Comparison of ENCODE assay signal across 16 cellular contexts in genomic region chr2:24922556-24922955, GRCh38. TPM values are rescaled to one million over a fixed set of nuclear protein-coding genes. Genes with fewer than 3 reads are reported as not detected.
DNase-seq lines count a peak whose midpoint lies in the region; ATAC-seq and FAIRE-seq lines count a peak whose summit lies in the region.
"Had no signal": no experiment of that assay in that cellular context is flagged by ENCODE, and none has a peak within 500 bp of the region (broad histone marks: within the 10 kb centered on the region; RNA-seq: fewer than 3 reads in every experiment).

No MANE protein-coding gene starts in this region.

- peaks cover 0 to 6% (median 0%) of the 10 kb centered on the region in 3 donors for H3K36me3 Mint-ChIP-seq in CD8-positive, alpha-beta memory T cell

- no peak overlapping the region for H3K9ac ChIP-seq in mesenchymal stem cell (ENCODE audit: low read length)

- CTCF ChIA-PET in CD8-positive, alpha-beta memory T cell (lab: Charles Lee) = interaction anchor here (1.2 kb wide), 1 partner anchor 31 kb away, joined by 3 read pairs; no protein-coding TSS in a partner anchor

- H3K36me3 ChIP-seq in CD8-positive, alpha-beta memory T cell (ENCODE audit: insufficient read depth, low read length) = no peaks in the 10 kb centered on the region
- H3K36me3 ChIP-seq in mesenchymal stem cell (ENCODE audit: control insufficient read depth in 1 of 2, insufficient read depth in 2 of 2, low read depth in 1 of 2, low read length in 2 of 2) = peaks cover 10 to 12% of the 10 kb centered on the region in 2 experiments

- peak; percentile 5 for FAIRE-seq in urothelium cell line (lab: Jason Lieb, UNC)
- FAIRE-seq: A549, GM12878, GM18507, K562 had no signal

- POLR2A ChIA-PET in CD8-positive, alpha-beta memory T cell (lab: Charles Lee) = no interaction called here

- peak overlapping the region in 5 of 7 donors; percentile 5 to 77 (median 46) for H3K4me3 Mint-ChIP-seq in CD8-positive, alpha-beta memory T cell
- H3K4me3 Mint-ChIP-seq: CD14-positive monocyte, GM23338, H9 had no signal

- peaks cover 26 to 35% (median 27%) of the 10 kb centered on the region in 3 donors for H3K4me1 Mint-ChIP-seq in CD8-positive, alpha-beta memory T cell

- intact Hi-C loops in posterior vena cava (cut with DNase I) = no loop called here

- peak overlapping the region; percentile 71 for H2BK15ac ChIP-seq in mesenchymal stem cell (ENCODE audit: low read depth, poor library complexity, severe bottlenecking)

- H2BK5ac ChIP-seq in mesenchymal stem cell (ENCODE audit: low read depth, low read length, poor library complexity, severe bottlenecking) = no peak overlapping the region

- H3K4me1 ChIP-seq in CD8-positive, alpha-beta memory T cell (ENCODE audit: insufficient read depth, low read length) = peaks cover 40% of the 10 kb centered on the region
- H3K4me1 ChIP-seq in mesenchymal stem cell (ENCODE audit: control insufficient read depth, insufficient read depth, low read depth, low read length) = peaks cover 15% of the 10 kb centered on the region

- H3K23ac ChIP-seq in mesenchymal stem cell (ENCODE audit: low read length in 2 of 2) = no peak overlapping the region

- peaks cover 13% of the 10 kb centered on the region for H3K79me1 ChIP-seq in mesenchymal stem cell (replicated peaks; ENCODE audit: low read length, poor library complexity, severe bottlenecking)

- H3K27me3 Mint-ChIP-seq in CD8-positive, alpha-beta memory T cell = no peaks in the 10 kb centered on the region

- no peak overlapping the region for H3K4ac ChIP-seq in mesenchymal stem cell (ENCODE audit: low read depth in 1 of 2, low read length in 2 of 2)

- no peak overlapping the region for H4K91ac ChIP-seq in mesenchymal stem cell (ENCODE audit: low read length)

- no peak overlapping the region for H3K14ac ChIP-seq in mesenchymal stem cell (ENCODE audit: low read length in 2 of 2)

- no peaks in the 10 kb centered on the region for H3K27me3 ChIP-seq in CD8-positive, alpha-beta memory T cell (ENCODE audit: insufficient read depth, low read length, poor library complexity, severe bottlenecking)
- H3K27me3 ChIP-seq in mesenchymal stem cell (ENCODE audit: control insufficient read depth in 1 of 2, insufficient read depth in 1 of 2, low read length in 2 of 2) = no peaks in the 10 kb centered on the region

- no peak for DNase-seq in CD8-positive, alpha-beta memory T cell
- DNase-seq in mesenchymal stem cell = no peak
- peak; percentile 44 for DNase-seq in posterior vena cava (ENCODE audit: low spot score)
- DNase-seq in urothelium cell line (ENCODE audit: low spot score) = no peak
- DNase-seq in NCI-H146 treated with DMSO at 0.1 percent for 48 hours (lab: John Stamatoyannopoulos, UW; ENCODE audit: unreplicated experiment) = no peak
- DNase-seq in GDM1 (lab: John Stamatoyannopoulos, UW) = no peak
- DNase-seq: Calu3, DMS 273 treated with DMSO at 0.1 percent for 48 hours, H9 had no signal

- H3K9me3 ChIP-seq in CD8-positive, alpha-beta memory T cell (ENCODE audit: low read length) = no peaks in the 10 kb centered on the region
- H3K9me3 ChIP-seq in mesenchymal stem cell (ENCODE audit: control insufficient read depth, low read length) = no peaks in the 10 kb centered on the region
- H3K9me3 ChIP-seq: A549 had no signal

- H3K27ac Mint-ChIP-seq in CD8-positive, alpha-beta memory T cell = peak overlapping the region in 1 of 8 donors; percentile 15
- H3K27ac Mint-ChIP-seq: GM23338, H9 had no signal

- no peak overlapping the region for H2AFZ ChIP-seq in mesenchymal stem cell (ENCODE audit: low read depth, low read length)
- H2AFZ ChIP-seq: GM23338 had no signal

- H3K4me3 ChIP-seq in CD8-positive, alpha-beta memory T cell (ENCODE audit: low read length) = no peak overlapping the region
- H3K4me3 ChIP-seq in mesenchymal stem cell (ENCODE audit: insufficient read depth in 1 of 2, low read depth in 1 of 2, low read length in 2 of 2) = no peak overlapping the region
- H3K4me3 ChIP-seq: A549, GM12878, GM23338, K562 had no signal

- 100% methylated on average over 1 of the region's 1 CpG for whole genome bisulfite sequencing in mesenchymal stem cell

- H3K27ac ChIP-seq in CD8-positive, alpha-beta memory T cell (ENCODE audit: low read depth, low read length) = no peak overlapping the region
- H3K27ac ChIP-seq in mesenchymal stem cell (ENCODE audit: low read length, poor library complexity, severe bottlenecking) = no peak overlapping the region
- H3K27ac ChIP-seq: A549 had no signal

- no peak overlapping the region for H4K8ac ChIP-seq in mesenchymal stem cell (ENCODE audit: low read length)

- H2AK5ac ChIP-seq in mesenchymal stem cell (ENCODE audit: low read length, severe bottlenecking) = no peak overlapping the region

- no peak overlapping the region for H3K18ac ChIP-seq in mesenchymal stem cell (ENCODE audit: low read depth in 1 of 2, low read length in 2 of 2)

- no peak overlapping the region for H2BK120ac ChIP-seq in mesenchymal stem cell (ENCODE audit: low read depth, low read length)

- H3K4me2 ChIP-seq in mesenchymal stem cell (ENCODE audit: low read length, poor library complexity, severe bottlenecking) = no peak overlapping the region
- H3K4me2 ChIP-seq: A549, GM23338 had no signal

- no peaks in the 10 kb centered on the region for H3K9me3 Mint-ChIP-seq in CD8-positive, alpha-beta memory T cell
- H3K9me3 Mint-ChIP-seq: CD14-positive monocyte, H9 had no signal

- no peak overlapping the region for H2BK12ac ChIP-seq in mesenchymal stem cell (ENCODE audit: low read length in 2 of 2)

- no peak for ATAC-seq in HG03432 (IDR thresholded peaks at IDR 0.05; ENCODE audit: unreplicated experiment)
- ATAC-seq: A549, GM12878, GM23338, K562 had no signal

RNA-seq across cellular contexts. Expression of gene ADCY3, which starts 2.5 kb away (rescaled TPM):
- total RNA-seq in CD8-positive, alpha-beta memory T cell = 10 to 100 TPM; 90.9 to 95.4 TPM
- polyA plus RNA-seq in CD8-positive, alpha-beta memory T cell = 8.8 TPM
- polyA plus RNA-seq in mesenchymal stem cell (2013, experiment 1 of 2) = 28.8 TPM
- polyA plus RNA-seq in mesenchymal stem cell (2013, experiment 2 of 2) = 29.1 TPM
- total RNA-seq in posterior vena cava = 100 to 1,000 TPM in 1 of 2 donors, 10 to 100 TPM in 1; 99.5 to 129 TPM

RNA-seq across cellular contexts. Expression of gene DNAJC27, which starts 49.2 kb away (rescaled TPM):
- total RNA-seq in CD8-positive, alpha-beta memory T cell = 1 to 10 TPM; 4.4 to 4.7 TPM
- polyA plus RNA-seq in CD8-positive, alpha-beta memory T cell = 2.8 TPM
- polyA plus RNA-seq in mesenchymal stem cell (2013, experiment 1 of 2) = 2.4 TPM
- 2.2 TPM for polyA plus RNA-seq in mesenchymal stem cell (2013, experiment 2 of 2)
- 1 to 10 TPM; 5.6 to 7.2 TPM for total RNA-seq in posterior vena cava
